ENCODE assay signal across 24 cellular contexts in the genomic region with DNA sequence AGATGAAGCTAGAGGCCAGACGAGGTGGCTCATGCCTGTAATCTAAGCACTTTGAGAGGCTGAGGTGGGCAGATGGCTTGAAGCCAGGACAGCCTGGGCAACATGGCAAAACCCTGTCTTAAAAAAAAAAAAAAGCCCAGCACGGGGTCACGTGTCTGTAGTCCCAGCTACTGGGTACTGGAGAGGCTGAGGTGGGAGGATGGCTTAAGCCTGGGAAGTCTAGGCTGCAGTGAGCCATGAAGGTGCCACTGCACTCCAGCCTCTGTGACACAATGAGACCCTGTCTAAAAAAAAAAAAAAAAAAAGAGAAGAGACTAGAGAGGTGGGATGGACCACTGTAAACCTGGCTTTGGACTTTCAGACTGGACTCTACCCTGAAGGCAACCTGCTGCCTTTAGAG.
"Had no signal": no experiment of that assay in that cellular context is flagged by ENCODE, and none has a peak within 500 bp of the region (broad histone marks: within the 10 kb centered on the region; RNA-seq: fewer than 3 reads in every experiment).

No MANE protein-coding gene starts in this region.

- H3K4me1 ChIP-seq: gastroesophageal sphincter, heart left ventricle, pancreas, thyroid gland, vagina had no signal

- H3K9me3 ChIP-seq: gastroesophageal sphincter, heart left ventricle, neutrophil, pancreas, stomach, thyroid gland, vagina had no signal

- H2AFZ ChIP-seq: hepatocyte had no signal

- H3K4me3 ChIP-seq: gastroesophageal sphincter, heart left ventricle, hepatocyte, lung, pancreas, smooth muscle cell, stomach, thyroid gland, vagina had no signal

- DNase-seq: cortex of kidney; foreskin fibroblast; heart left ventricle; kidney; pancreas; stimulated activated CD4-positive, alpha-beta T cell treated with anti-CD3 and anti-CD28 coated beads, Interleukin-12 subunit alpha, Interleukin-12 subunit beta, amount 100 ng/mL, for 4 hours; stimulated activated CD4-positive, alpha-beta T cell treated with anti-CD3 and anti-CD28 coated beads, Interleukin-1b, Interleukin-23, amount 100 ng/mL, for 48 hours; stimulated activated CD4-positive, alpha-beta T cell treated with anti-CD3 and anti-CD28 coated beads, Interleukin-4, amount 100 ng/mL, for 1 hour; stimulated activated CD8-positive, alpha-beta memory T cell treated with anti-CD3 and anti-CD28 coated beads, Interleukin-4, amount 100 ng/mL, for 48 hours; stimulated activated naive CD4-positive, alpha-beta T cell; stomach; thyroid gland; trophoblast cell had no signal

- FAIRE-seq: kidney, pancreas had no signal

- H3K36me3 ChIP-seq: gastroesophageal sphincter, heart left ventricle, neutrophil, pancreas, stomach, thyroid gland, vagina had no signal

- H3K4me2 ChIP-seq: hepatocyte, smooth muscle cell had no signal

- ATAC-seq: esophagus mucosa; gastroesophageal sphincter; heart left ventricle; left lobe of liver; natural killer cell treated with Interleukin-12 subunit alpha and Interleukin-12 subunit beta and Interleukin-15 and Interleukin-18, amount 100 ng/mL, for 72 hours; pancreas; sciatic nerve had no signal

- H3K27ac ChIP-seq: epithelial cell of prostate, gastroesophageal sphincter, heart left ventricle, hepatocyte, neutrophil, pancreas, stomach, thyroid gland, vagina had no signal

- H3K79me2 ChIP-seq: hepatocyte had no signal

- H3K27me3 ChIP-seq: heart left ventricle, hepatocyte, neutrophil, pancreas, stomach, thyroid gland, vagina had no signal
